8 cellular contexts compared by ENCODE assay signal in genomic region chr12:124588689-124589318, GRCh38. TPM values are rescaled to one million over a fixed set of nuclear protein-coding genes. Genes with fewer than 3 reads are reported as not detected.
A peak's percentile ranks its signal among the peaks of the same experiment; 100 is the strongest.
DNase-seq lines count a peak whose midpoint lies in the region; FAIRE-seq and TF ChIP-seq lines count a peak whose summit lies in the region.

No MANE protein-coding gene starts in this region.

- H3K27me3 ChIP-seq in endothelial cell of umbilical vein (ENCODE audit: control insufficient read depth in 2 of 2, insufficient read depth in 2 of 2, low read length in 2 of 2) = no peaks in the 10 kb centered on the region
- H3K27me3 ChIP-seq in parathyroid adenoma (ENCODE audit: control insufficient read depth, insufficient read depth, low read length) = no peaks in the 10 kb centered on the region

- FAIRE-seq in RCC 7860 (lab: Jason Lieb, UNC) = no peak
- peak; percentile 99 for FAIRE-seq in endothelial cell of umbilical vein (lab: Jason Lieb, UNC)

- BruUV-seq in endothelial cell of umbilical vein (replicated peaks; lab: Mats Ljungman, UMichigan) = TSS peak; percentile 92

- H3K27ac ChIP-seq in endothelial cell of umbilical vein (ENCODE audit: insufficient read depth, low read depth, low read length) (peak overlapping the region; percentile 48), parathyroid adenoma (peak overlapping the region; percentile 2)

- H2AFZ ChIP-seq in endothelial cell of umbilical vein (ENCODE audit: low read depth, low read length) (peak overlapping the region; percentile 35), parathyroid adenoma (no peak overlapping the region)

- H3K9me3 ChIP-seq in endothelial cell of umbilical vein (replicated peaks; ENCODE audit: control insufficient read depth, insufficient read depth, low read length) (no peaks in the 10 kb centered on the region), parathyroid adenoma (ENCODE audit: control insufficient read depth, low read length) (no peaks in the 10 kb centered on the region)

- POLR2A ChIA-PET in endothelial cell of umbilical vein (lab: Charles Lee) = no interaction called here

- no peaks in the 10 kb centered on the region for H3K9me1 ChIP-seq in endothelial cell of umbilical vein (replicated peaks; ENCODE audit: control insufficient read depth, extremely low read depth, insufficient read depth, low read length)

- H3K36me3 ChIP-seq in endothelial cell of umbilical vein (ENCODE audit: control insufficient read depth in 2 of 2, extremely low read depth in 1 of 2, insufficient read depth in 2 of 2, low read length in 2 of 2) = no peaks in the 10 kb centered on the region
- H3K36me3 ChIP-seq in parathyroid adenoma (ENCODE audit: control insufficient read depth, insufficient read depth, low read length) = no peaks in the 10 kb centered on the region

- H3K4me2 ChIP-seq in endothelial cell of umbilical vein (ENCODE audit: insufficient read depth, low read length) (peak overlapping the region; percentile 20), parathyroid adenoma (ENCODE audit: low read length) (no peak overlapping the region)

- H3K9ac ChIP-seq in endothelial cell of umbilical vein (replicated peaks; ENCODE audit: extremely low read depth, insufficient read depth, low read length) (peak overlapping the region; percentile 11), parathyroid adenoma (no peak overlapping the region)

- CTCF ChIA-PET in endothelial cell of umbilical vein (lab: Charles Lee) = interaction anchor here (1.0 kb wide), 1 partner anchor 208 kb away, joined by 3 read pairs; no protein-coding TSS in a partner anchor

- DNase-seq in Caki2 (ENCODE audit: low read depth) (peak; percentile 32), RCC 7860 (ENCODE audit: low spot score) (peak; percentile 48), endothelial cell of umbilical vein (ENCODE audit: low read depth, low spot score) (peak; percentile 75), SIG-M5 (lab: John Stamatoyannopoulos, UW) (no peak), cerebellar nuclear complex (lab: John Stamatoyannopoulos, UW) (no peak), NCI-H1417 (lab: John Stamatoyannopoulos, UW) (no peak)
- DNase-seq in NK-92 treated with Interleukin-12 subunit alpha and Interleukin-12 subunit beta, amount 100 ng/mL, for 24 hours (lab: John Stamatoyannopoulos, UW) = no peak

- H4K20me1 ChIP-seq in endothelial cell of umbilical vein (replicated peaks; ENCODE audit: control insufficient read depth, extremely low read depth, insufficient read depth, low read length) = no peaks in the 10 kb centered on the region

- intact Hi-C loops in endothelial cell of umbilical vein (cut with micrococcal nuclease) = no loop called here

- H3K4me3 ChIP-seq in endothelial cell of umbilical vein (replicated peaks in 1 of 3; ENCODE audit: insufficient read depth in 1 of 3, low read depth in 1 of 3, low read length in 3 of 3) = no peak overlapping the region
- no peak overlapping the region for H3K4me3 ChIP-seq in parathyroid adenoma (ENCODE audit: low read depth, low read length)

- in situ Hi-C loops in Caki2 (cut with HindIII; ENCODE audit: low pct_unique_long_range_greater_than_20kb, low sequenced_read_pairs) = no loop called here

- H3K4me1 ChIP-seq in endothelial cell of umbilical vein (ENCODE audit: control insufficient read depth, extremely low read depth, insufficient read depth, low read length) (peaks cover 24% of the 10 kb centered on the region), parathyroid adenoma (peaks cover 3% of the 10 kb centered on the region)

- H3K79me2 ChIP-seq in endothelial cell of umbilical vein (ENCODE audit: control insufficient read depth, insufficient read depth, low read length) = no peaks in the 10 kb centered on the region
- H3K79me2 ChIP-seq in parathyroid adenoma = no peaks in the 10 kb centered on the region

- dilution Hi-C loops in endothelial cell of umbilical vein (cut with MboI; ENCODE audit: extremely low pct_ligation_motif_present, low sequenced_read_pairs) = no loop called here

- TF ChIP-seq CTCF in endothelial cell of umbilical vein (IDR thresholded peaks at IDR 0.05; ENCODE audit: extremely low read depth in 1 of 2, insufficient read depth in 1 of 2, low read depth in 1 of 2, low read length in 2 of 2) (no peak), parathyroid adenoma (IDR thresholded peaks at IDR 0.05) (no peak)

- no peak for TF ChIP-seq POLR2A in endothelial cell of umbilical vein (IDR thresholded peaks at IDR 0.05; ENCODE audit: low read depth, low read length)

TF ChIP-seq in endothelial cell of umbilical vein, 7 proteins besides CTCF, POLR2A, EP300 and RAD21:
- TF ChIP-seq JUN (IDR thresholded peaks at IDR 0.05; ENCODE audit: borderline replicate concordance, insufficient read depth, insufficient read length, low read depth) = peak; percentile 62
- TF ChIP-seq EZH2 (IDR thresholded peaks at IDR 0.05; ENCODE audit: borderline replicate concordance, low read depth, low read length, severe bottlenecking) = no peak
- TF ChIP-seq MAX (IDR thresholded peaks at IDR 0.05; ENCODE audit: insufficient read depth, insufficient read length) = no peak
- no peak for TF ChIP-seq GATA2 (IDR thresholded peaks at IDR 0.05; ENCODE audit: insufficient read depth, insufficient read length, low read depth, low read length)
- peak; percentile 23 for TF ChIP-seq MYC (IDR thresholded peaks at IDR 0.05; ENCODE audit: low read depth, low read length)
- no peak for TF ChIP-seq POLR2AphosphoS5 (IDR thresholded peaks at IDR 0.05; ENCODE audit: insufficient read depth, low read depth, low read length)
- TF ChIP-seq FOS (IDR thresholded peaks at IDR 0.05; ENCODE audit: borderline replicate concordance, insufficient read depth, low read length) = peak; percentile 84

RNA-seq across cellular contexts. Expression of gene NCOR2, which starts 21.4 kb away (rescaled TPM):
- 2.7 and 12.9 TPM in 2 replicates for total RNA-seq in Caki2 (2014; rRNA removed; shearing (Covaris generic); ENCODE audit: low replicate concordance)
- total RNA-seq in endothelial cell of umbilical vein = 241 and 297 TPM in 2 replicates
- 20.9 and 26.5 TPM in 2 replicates for polyA plus RNA-seq in endothelial cell of umbilical vein
- 28.9 and 33.3 TPM in 2 replicates for polyA plus RNA-seq in endothelial cell of umbilical vein (2011; cell fraction: cytosol; rRNA removed)
- 83.4 and 92.8 TPM in 2 replicates for polyA plus RNA-seq in endothelial cell of umbilical vein (2011; cell fraction: nucleus; rRNA removed)
- 128 and 157 TPM in 2 replicates for polyA plus RNA-seq in endothelial cell of umbilical vein (2012)
- polyA minus RNA-seq in endothelial cell of umbilical vein = 26.9 and 33.3 TPM in 2 replicates
- 37.7 TPM for polyA minus RNA-seq in endothelial cell of umbilical vein (2011; cell fraction: cytosol; rRNA and poly(A)+ RNA removed)
- 53.8 and 94.2 TPM in 2 replicates for polyA minus RNA-seq in endothelial cell of umbilical vein (2011; cell fraction: nucleus; rRNA and poly(A)+ RNA removed)

Comparison
In these comparisons a context has a peak if more than half of its experiments do, and no peak if none do; other contexts are left out.
1. DNase-seq: peak in Caki2 (single experiment), RCC 7860 (single experiment) and endothelial cell of umbilical vein (single experiment); none in NK-92 treated with Interleukin-12 subunit alpha and Interleukin-12 subunit beta, amount 100 ng/mL, for 24 hours (single experiment), SIG-M5 (single experiment), cerebellar nuclear complex (0 of 2) and NCI-H1417 (0 of 3).
2. RNA of gene NCOR2, which starts 21.4 kb away (total RNA-seq): 241 to 297 TPM in endothelial cell of umbilical vein; 2.7 to 12.9 TPM in Caki2; every median in the first group is over 10 times any median in the second.